ENCODE assay signal across 8 cellular contexts in genomic region chr11:47179655-47179991, GRCh38. TPM values are rescaled to one million over a fixed set of nuclear protein-coding genes. Genes with fewer than 3 reads are reported as not detected.
DNase-seq lines count a peak whose midpoint lies in the region; ATAC-seq and TF ChIP-seq lines count a peak whose summit lies in the region.

No MANE protein-coding gene starts in this region.

- peak; percentile 38 for DNase-seq in CD1c-positive myeloid dendritic cell (ENCODE audit: extremely low spot score)
- DNase-seq in NCI-H460 (ENCODE audit: extremely low read depth, low read depth) = peak; percentile 37
- peak; percentile 56 for DNase-seq in activated naive CD4-positive, alpha-beta T cell treated with anti-CD3 and anti-CD28 coated beads, Interleukin-2, amount 50 U/mL, for 16 hours
- peak; percentile 13 for DNase-seq in kidney glomerular epithelial cell (lab: John Stamatoyannopoulos, UW)
- DNase-seq in type B pancreatic cell (ENCODE audit: extremely low spot score, unreplicated experiment) = no peak

- TF ChIP-seq CTCF in type B pancreatic cell (conservative IDR thresholded peaks at IDR 0.05) = peak; percentile 77

- H3K27me3 Mint-ChIP-seq in type B pancreatic cell = no peaks in the 10 kb centered on the region

- peaks cover 22% of the 10 kb centered on the region for H3K4me1 Mint-ChIP-seq in type B pancreatic cell (ENCODE audit: unreplicated experiment)

- peak overlapping the region; percentile 45 for H3K4me3 Mint-ChIP-seq in type B pancreatic cell

- no peaks in the 10 kb centered on the region for H3K9me3 Mint-ChIP-seq in type B pancreatic cell

- H3K36me3 Mint-ChIP-seq in type B pancreatic cell = peaks cover 11% of the 10 kb centered on the region

- peak overlapping the region; percentile 67 for H3K27ac Mint-ChIP-seq in type B pancreatic cell

- ATAC-seq in GM18868 (IDR thresholded peaks at IDR 0.05; ENCODE audit: unreplicated experiment) (peak; percentile 31), GM19397 (IDR thresholded peaks at IDR 0.05; ENCODE audit: unreplicated experiment) (no peak), GM21619 (IDR thresholded peaks at IDR 0.05; ENCODE audit: unreplicated experiment) (no peak)

RNA-seq across cellular contexts. Expression of gene ARFGAP2, which starts 2.9 kb away (rescaled TPM):
- total RNA-seq in NCI-H460 (2014; rRNA removed; shearing (Covaris generic)) = 26.5 and 27.9 TPM in 2 replicates
- 146 and 148 TPM in 2 replicates for polyA plus RNA-seq in NCI-H460 (2014; cell fraction: nucleus; rRNA removed)
- total RNA-seq in type B pancreatic cell (ENCODE audit: low replicate concordance) = 99.9 and 103 TPM in 2 replicates

RNA-seq across cellular contexts. Expression of gene PACSIN3, which starts 6.6 kb away (rescaled TPM):
- 19.2 and 21.8 TPM in 2 replicates for total RNA-seq in NCI-H460 (2014; rRNA removed; shearing (Covaris generic))
- polyA plus RNA-seq in NCI-H460 (2014; cell fraction: nucleus; rRNA removed) = 46.7 and 52.6 TPM in 2 replicates
- total RNA-seq in type B pancreatic cell (ENCODE audit: low replicate concordance) = 52.5 and 77.2 TPM in 2 replicates

RNA-seq across cellular contexts. Expression of gene DDB2, which starts 35.2 kb away (rescaled TPM):
- total RNA-seq in NCI-H460 (2014; rRNA removed; shearing (Covaris generic)) = 59.1 and 61.7 TPM in 2 replicates
- 61.1 and 64.9 TPM in 2 replicates for polyA plus RNA-seq in NCI-H460 (2014; cell fraction: nucleus; rRNA removed)
- 40.0 and 50.1 TPM in 2 replicates for total RNA-seq in type B pancreatic cell (ENCODE audit: low replicate concordance)
